In genomic region chr3:143302638-143303171, GRCh38 we compare ENCODE assay signal across 11 cellular contexts.
DNase-seq lines count a peak whose midpoint lies in the region; ATAC-seq and TF ChIP-seq lines count a peak whose summit lies in the region.
"Had no signal": no experiment of that assay in that cellular context is flagged by ENCODE, and none has a peak within 500 bp of the region (broad histone marks: within the 10 kb centered on the region; RNA-seq: fewer than 3 reads in every experiment).

No MANE protein-coding gene starts in this region.

- H3K4me1 ChIP-seq in RWPE2 (ENCODE audit: insufficient read depth, poor library complexity, severe bottlenecking): peaks cover 25% of the 10 kb centered on the region

- no TSS peak for BruUV-seq in Calu3 (replicated peaks; lab: Mats Ljungman, UMichigan)

- H3K27me3 Mint-ChIP-seq in Calu3 (ENCODE audit: unreplicated experiment): no peaks in the 10 kb centered on the region
- H3K27me3 Mint-ChIP-seq: activated CD4-positive, alpha-beta T cell treated with anti-CD3 and anti-CD28 coated beads for 36 hours had no signal

- ATAC-seq in RWPE2 (ENCODE audit: low read depth): peak; percentile 85
- no peak for ATAC-seq in GM21423 (IDR thresholded peaks at IDR 0.05; ENCODE audit: unreplicated experiment)
- no peak for ATAC-seq in HG02870 (IDR thresholded peaks at IDR 0.05; ENCODE audit: unreplicated experiment)
- ATAC-seq: activated CD4-positive, alpha-beta T cell treated with anti-CD3 and anti-CD28 coated beads for 36 hours had no signal

- CTCF ChIA-PET in Calu3 (lab: Charles Lee): no interaction called here

- no peaks in the 10 kb centered on the region for H3K9me3 Mint-ChIP-seq in Calu3 (ENCODE audit: low read depth, unreplicated experiment)

- no peak overlapping the region for H3K4me3 Mint-ChIP-seq in Calu3 (ENCODE audit: low read depth, unreplicated experiment)
- H3K4me3 Mint-ChIP-seq: activated CD4-positive, alpha-beta T cell treated with anti-CD3 and anti-CD28 coated beads for 36 hours had no signal

- H3K27me3 ChIP-seq in RWPE2 (ENCODE audit: insufficient read depth, poor library complexity, severe bottlenecking): no peaks in the 10 kb centered on the region

- intact Hi-C loops in Calu3 (cut with micrococcal nuclease; ENCODE audit: unreplicated experiment): no loop called here

- H3K27ac Mint-ChIP-seq in Calu3 (ENCODE audit: unreplicated experiment): no peak overlapping the region
- H3K27ac Mint-ChIP-seq: activated CD4-positive, alpha-beta T cell treated with anti-CD3 and anti-CD28 coated beads for 36 hours had no signal

- H3K36me3 ChIP-seq in RWPE2 (ENCODE audit: low read depth): no peaks in the 10 kb centered on the region

- TF ChIP-seq CTCF in Calu3 (IDR thresholded peaks at IDR 0.05; ENCODE audit: unreplicated experiment): no peak
- TF ChIP-seq CTCF in RWPE2 (IDR thresholded peaks at IDR 0.05; ENCODE audit: poor library complexity, severe bottlenecking): no peak
- TF ChIP-seq CTCF in fibroblast of pulmonary artery (IDR thresholded peaks at IDR 0.05; ENCODE audit: low read length, missing control alignments): no peak

- DNase-seq in Calu3 (peak; percentile 51), RWPE2 (ENCODE audit: low spot score) (no peak), fibroblast of pulmonary artery (ENCODE audit: low read depth) (peak; percentile 75), non-pigmented ciliary epithelial cell (ENCODE audit: low read depth) (peak; percentile 36), OCI-M2 (lab: John Stamatoyannopoulos, UW; ENCODE audit: unreplicated experiment) (no peak)
- DNase-seq in activated CD4-positive, alpha-beta T cell treated with anti-CD3 and anti-CD28 coated beads, Interleukin-2, amount 50 U/mL, for 48 hours: no peak
- DNase-seq: activated CD4-positive, alpha-beta T cell treated with anti-CD3 and anti-CD28 coated beads for 36 hours; effector CD4-positive, alpha-beta T cell; NCI-H2029 treated with DMSO at 0.1 percent for 48 hours had no signal

- no peaks in the 10 kb centered on the region for H3K36me3 Mint-ChIP-seq in Calu3 (ENCODE audit: insufficient read depth, unreplicated experiment)

- peak overlapping the region; percentile 48 for H3K27ac ChIP-seq in RWPE2 (ENCODE audit: poor library complexity, severe bottlenecking)

- peaks cover 30% of the 10 kb centered on the region for H3K4me1 Mint-ChIP-seq in Calu3 (ENCODE audit: low read depth, unreplicated experiment)

- no peaks in the 10 kb centered on the region for H3K9me3 ChIP-seq in RWPE2 (ENCODE audit: severe bottlenecking)

- H3K4me3 ChIP-seq in RWPE2 (ENCODE audit: severe bottlenecking): no peak overlapping the region
- no peak overlapping the region for H3K4me3 ChIP-seq in fibroblast of pulmonary artery (replicated peaks; ENCODE audit: low read depth, low read length)

Comparison
In these comparisons a context has a peak if more than half of its experiments do, and no peak if none do; other contexts are left out.
1. DNase-seq: peak in Calu3 (single experiment), fibroblast of pulmonary artery (single experiment) and non-pigmented ciliary epithelial cell (single experiment); none in RWPE2 (single experiment), activated CD4-positive, alpha-beta T cell treated with anti-CD3 and anti-CD28 coated beads, Interleukin-2, amount 50 U/mL, for 48 hours (0 of 2) and OCI-M2 (single experiment).